ENCODE assay signal across 9 cellular contexts in genomic region chr5:17224858-17225436, GRCh38. TPM values are rescaled to one million over a fixed set of nuclear protein-coding genes. Genes with fewer than 3 reads are reported as not detected.
DNase-seq lines count a peak whose midpoint lies in the region; ATAC-seq and TF ChIP-seq lines count a peak whose summit lies in the region.
"Had no signal": no experiment of that assay in that cellular context is flagged by ENCODE, and none has a peak within 500 bp of the region (broad histone marks: within the 10 kb centered on the region; RNA-seq: fewer than 3 reads in every experiment).

No MANE protein-coding gene starts in this region.

- intact Hi-C loops in Caco-2 (cut with micrococcal nuclease; ENCODE audit: unreplicated experiment): loop anchor here (5.0 kb wide), 1 partner anchor 67 kb away; no protein-coding TSS in a partner anchor
- intact Hi-C loops in dendritic cell treated with granulocyte-macrophage colony-stimulating factor and Interleukin-4, amounts not matched to agents 40 ng/mL and 50 ng/mL, for 4 days (cut with micrococcal nuclease): no loop called here

- peaks cover 43% of the 10 kb centered on the region for H3K4me1 ChIP-seq in Caco-2
- H3K4me1 ChIP-seq in gastroesophageal sphincter: no peaks in the 10 kb centered on the region

- no TSS peak for BruUV-seq in Caco-2 (replicated peaks; lab: Mats Ljungman, UMichigan)

- H3K27ac ChIP-seq in gastroesophageal sphincter: no peak overlapping the region

- no peaks in the 10 kb centered on the region for H3K36me3 ChIP-seq in Caco-2 (ENCODE audit: control insufficient read depth, insufficient read depth, low read length)
- no peaks in the 10 kb centered on the region for H3K36me3 ChIP-seq in gastroesophageal sphincter

- no peak for TF ChIP-seq POLR2A in gastroesophageal sphincter (IDR thresholded peaks at IDR 0.05)

- POLR2A ChIA-PET in Caco-2 (lab: Charles Lee): no interaction called here

- CTCF ChIA-PET in Caco-2 (lab: Charles Lee): no interaction called here

- peak overlapping the region; percentile 76 for H3K27ac Mint-ChIP-seq in Caco-2 (ENCODE audit: unreplicated experiment)
- H3K27ac Mint-ChIP-seq in dendritic cell treated with granulocyte-macrophage colony-stimulating factor and Interleukin-4, amounts not matched to agents 40 ng/mL and 50 ng/mL, for 4 days: peak overlapping the region; percentile 44

- peaks cover 48% of the 10 kb centered on the region for H3K36me3 Mint-ChIP-seq in Caco-2 (ENCODE audit: insufficient read depth, unreplicated experiment)
- H3K36me3 Mint-ChIP-seq in dendritic cell treated with granulocyte-macrophage colony-stimulating factor and Interleukin-4, amounts not matched to agents 40 ng/mL and 50 ng/mL, for 4 days (ENCODE audit: low read depth): peaks cover under 1% of the 10 kb centered on the region

- no peaks in the 10 kb centered on the region for H3K27me3 Mint-ChIP-seq in Caco-2 (ENCODE audit: insufficient read depth, unreplicated experiment)
- H3K27me3 Mint-ChIP-seq in dendritic cell treated with granulocyte-macrophage colony-stimulating factor and Interleukin-4, amounts not matched to agents 40 ng/mL and 50 ng/mL, for 4 days: no peaks in the 10 kb centered on the region

- TF ChIP-seq EP300 in gastroesophageal sphincter (IDR thresholded peaks at IDR 0.05): no peak

- DNase-seq in Caco-2: no peak
- DNase-seq in activated CD4-positive, alpha-beta T cell treated with anti-CD3 and anti-CD28 coated beads for 1 hour: no peak
- no peak for DNase-seq in activated CD4-positive, CD25-positive, alpha-beta regulatory T cell treated with anti-CD3 and anti-CD28 coated beads, Interleukin-2, amount 50 U/mL, for 72 hours
- DNase-seq in activated CD4-positive, alpha-beta T cell treated with anti-CD3 and anti-CD28 coated beads, Interleukin-2, amount 50 U/mL, for 1 hour: no peak
- DNase-seq: SHP77 had no signal

- peaks cover 50% of the 10 kb centered on the region for H3K4me1 Mint-ChIP-seq in Caco-2 (ENCODE audit: low read depth, unreplicated experiment)
- peaks cover 42% of the 10 kb centered on the region for H3K4me1 Mint-ChIP-seq in dendritic cell treated with granulocyte-macrophage colony-stimulating factor and Interleukin-4, amounts not matched to agents 40 ng/mL and 50 ng/mL, for 4 days (ENCODE audit: low read depth)

- no peaks in the 10 kb centered on the region for H3K27me3 ChIP-seq in Caco-2 (replicated peaks; ENCODE audit: control insufficient read depth, insufficient read depth, low read length)
- peaks cover 77% of the 10 kb centered on the region for H3K27me3 ChIP-seq in gastroesophageal sphincter

- TF ChIP-seq CTCF in Caco-2 (IDR thresholded peaks at IDR 0.05; ENCODE audit: insufficient read depth in 1 of 2, low read depth in 1 of 2, low read length in 1 of 2, severe bottlenecking in 1 of 2, unreplicated experiment in 1 of 2): no peak
- TF ChIP-seq CTCF in gastroesophageal sphincter (IDR thresholded peaks at IDR 0.05): no peak

- no peaks in the 10 kb centered on the region for H3K9me3 Mint-ChIP-seq in Caco-2 (ENCODE audit: unreplicated experiment)
- no peaks in the 10 kb centered on the region for H3K9me3 Mint-ChIP-seq in dendritic cell treated with granulocyte-macrophage colony-stimulating factor and Interleukin-4, amounts not matched to agents 40 ng/mL and 50 ng/mL, for 4 days

- H3K9me3 ChIP-seq in Caco-2 (no peaks in the 10 kb centered on the region), gastroesophageal sphincter (no peaks in the 10 kb centered on the region)

- WGBS in gastroesophageal sphincter (ENCODE audit: low coverage in 1 of 2), 2 donors: 72 to 74% methylated on average over 9 to 10 of the region's 10 CpGs

- no peak overlapping the region for H3K4me3 ChIP-seq in Caco-2 (ENCODE audit: low read depth, low read length)
- H3K4me3 ChIP-seq in gastroesophageal sphincter: no peak overlapping the region

- ATAC-seq in GM19467 (IDR thresholded peaks at IDR 0.05; ENCODE audit: unreplicated experiment) (peak; percentile 36), HG03342 (IDR thresholded peaks at IDR 0.05; ENCODE audit: unreplicated experiment) (peak; percentile 40), gastroesophageal sphincter (no peak)

- H3K4me3 Mint-ChIP-seq in Caco-2 (ENCODE audit: unreplicated experiment): peak overlapping the region; percentile 57
- H3K4me3 Mint-ChIP-seq in dendritic cell treated with granulocyte-macrophage colony-stimulating factor and Interleukin-4, amounts not matched to agents 40 ng/mL and 50 ng/mL, for 4 days: no peak overlapping the region

RNA-seq across cellular contexts. Expression of gene BASP1, which starts 7.5 kb away (rescaled TPM):
- 73.5 and 78.1 TPM in 2 replicates for total RNA-seq in Caco-2 (2022)
- total RNA-seq in gastroesophageal sphincter: 10 to 100 TPM in 1 of 4 donors, 1 to 10 TPM in 2, under 1 TPM in 1; 0.31 to 12.9 (median 5.5) TPM
